8 cellular contexts compared by ENCODE assay signal in genomic region chr17:15683824-15684478, GRCh38. TPM values are rescaled to one million over a fixed set of nuclear protein-coding genes. Genes with fewer than 3 reads are reported as not detected.
DNase-seq lines count a peak whose midpoint lies in the region; ATAC-seq and TF ChIP-seq lines count a peak whose summit lies in the region.
"Not testable (repeated sequence)": the region's sequence is repeated elsewhere in the genome, so short reads cannot be mapped to it uniquely, and the experiment has no call there.

TSS of gene TRIM16 (minus strand) at chr17:15684311. CDS start at chr17:15651609, 32,702 bp downstream.

- H3K18ac ChIP-seq in neuronal stem cell (ENCODE audit: low read length): peak within 1 kb of the TSS; percentile 76

- H3K23ac ChIP-seq in neuronal stem cell (ENCODE audit: low read depth, low read length, poor library complexity): not testable (repeated sequence)

- H3K36me3 Mint-ChIP-seq in activated naive CD4-positive, alpha-beta T cell treated with anti-CD3 and anti-CD28 coated beads, Interleukin-2, amount 10 ng/mL, durations not matched to agents 7 days and 5 days: not testable (repeated sequence)

- not testable (repeated sequence) for H2BK120ac ChIP-seq in neuronal stem cell (ENCODE audit: low read depth, low read length)

- no CpG with 5 or more reads among the region's 35 CpGs for WGBS in neuronal stem cell (ENCODE audit: extremely low coverage in 2 of 2, insufficient read length in 2 of 2, insufficient replicate concordance in 1 of 2), 2 donors
- 0 to 2% (median 1%) methylated on average over 29 to 35 of the region's 35 CpGs for WGBS in stomach, 5 donors

- CTCF ChIA-PET in HCT116 (lab: Charles Lee); activated naive CD4-positive, alpha-beta T cell treated with anti-CD3 and anti-CD28 coated beads, Interleukin-2, amount 10 ng/mL, durations not matched to agents 7 days and 5 days (lab: Charles Lee): not testable (repeated sequence)

- RAD21 ChIA-PET in HCT116 (lab: Charles Lee; ENCODE audit: low non-redundant PET in 1 of 2, low total read pairs in 2 of 2, uncharacterized antibody in 2 of 2, unreplicated experiment in 2 of 2): not testable (repeated sequence)

- intact Hi-C loops in HCT116 (cut with micrococcal nuclease); stomach (cut with DNase I; ENCODE audit: low total_unique reads): not testable (repeated sequence)

- H3K27ac ChIP-seq in HCT116 (ENCODE audit: low read depth, low read length) (peak within 1 kb of the TSS; percentile 11; the same call in 1 of the 2 replicates), stomach (peak within 1 kb of the TSS; percentile 44 to 75 (median 48))
- H3K27ac ChIP-seq in neuronal stem cell (replicated peaks; ENCODE audit: low read length): not testable (repeated sequence)

- not testable (repeated sequence) for H2BK15ac ChIP-seq in neuronal stem cell (ENCODE audit: low read length)

- TF ChIP-seq EP300 in stomach (IDR thresholded peaks at IDR 0.05): not testable (repeated sequence)

- not testable (repeated sequence) for H3K9me3 Mint-ChIP-seq in activated naive CD4-positive, alpha-beta T cell treated with anti-CD3 and anti-CD28 coated beads, Interleukin-2, amount 10 ng/mL, durations not matched to agents 7 days and 5 days

- H2BK12ac ChIP-seq in neuronal stem cell (ENCODE audit: low read length): not testable (repeated sequence)

- not testable (repeated sequence) for H3K36me3 ChIP-seq in HCT116 (ENCODE audit: control insufficient read depth in 1 of 2, insufficient read depth in 2 of 2, low read length in 2 of 2); MG63; neuronal stem cell (replicated peaks in 1 of 2; ENCODE audit: control insufficient read depth in 2 of 2, insufficient read depth in 2 of 2, low read length in 2 of 2); stomach

- not testable (repeated sequence) for H3K9me3 ChIP-seq in HCT116 (ENCODE audit: control insufficient read depth in 1 of 2, insufficient read depth in 1 of 2, low read depth in 1 of 2, low read length in 2 of 2); MG63; neuronal stem cell (replicated peaks in 1 of 2; ENCODE audit: control insufficient read depth in 2 of 2, insufficient read depth in 1 of 2, low read depth in 1 of 2, low read length in 2 of 2); stomach

- H3K4ac ChIP-seq in neuronal stem cell (ENCODE audit: low read length): not testable (repeated sequence)

- not testable (repeated sequence) for H4K91ac ChIP-seq in neuronal stem cell (ENCODE audit: low read depth, low read length, poor library complexity)

- H2AK5ac ChIP-seq in neuronal stem cell (ENCODE audit: low read depth, low read length): not testable (repeated sequence)

- H4K8ac ChIP-seq in neuronal stem cell (ENCODE audit: low read depth, low read length): peak within 1 kb of the TSS; percentile 99

- BruUV-seq in HCT116 (replicated peaks; lab: Mats Ljungman, UMichigan): TSS peak; percentile 85

- peak within 1 kb of the TSS; percentile 94 for H2AFZ ChIP-seq in HCT116 (ENCODE audit: low read depth, low read length, poor library complexity, severe bottlenecking)
- peak within 1 kb of the TSS; percentile 79 for H2AFZ ChIP-seq in neuronal stem cell (ENCODE audit: low read length)

- not testable (repeated sequence) for TF ChIP-seq CTCF in HCT116 (IDR thresholded peaks at IDR 0.05 in 2 of 3, conservative IDR thresholded peaks at IDR 0.05 in 1 of 3; ENCODE audit: borderline replicate concordance in 1 of 3, insufficient read depth in 1 of 3, low read depth in 2 of 3, low read length in 2 of 3)
- TF ChIP-seq CTCF in stomach (IDR thresholded peaks at IDR 0.05): peak in 1 of 7 experiments; percentile 31

- not testable (repeated sequence) for H4K20me1 ChIP-seq in HCT116 (ENCODE audit: insufficient read depth)

- peaks cover 22% of the 10 kb centered on the region for H3K4me1 Mint-ChIP-seq in activated naive CD4-positive, alpha-beta T cell treated with anti-CD3 and anti-CD28 coated beads, Interleukin-2, amount 10 ng/mL, durations not matched to agents 7 days and 5 days

- H2BK5ac ChIP-seq in neuronal stem cell (ENCODE audit: low read length): not testable (repeated sequence)

- POLR2A ChIA-PET in HCT116 (lab: Charles Lee): not testable (repeated sequence)

- not testable (repeated sequence) for H3K79me1 ChIP-seq in neuronal stem cell (ENCODE audit: low read depth, low read length)

- DNase-seq in GM03348 (ENCODE audit: low spot score) (peak; percentile 73), MG63 (peak; percentile 59), germinal center (ENCODE audit: low spot score) (peak; percentile 50), neuronal stem cell (ENCODE audit: low spot score) (peak; percentile 20), stomach (peak; percentile 80)
- not testable (repeated sequence) for DNase-seq in HCT116 (ENCODE audit: low read depth, low spot score)
- peak; percentile 90 for DNase-seq in activated naive CD4-positive, alpha-beta T cell treated with anti-CD3 and anti-CD28 coated beads, Interleukin-2, amount 10 ng/mL, durations not matched to agents 7 days and 5 days

- H3K27me3 ChIP-seq in HCT116 (ENCODE audit: insufficient read depth, low read length); MG63; neuronal stem cell (ENCODE audit: control insufficient read depth in 3 of 3, insufficient read depth in 3 of 3, low read depth in 1 of 3, low read length in 3 of 3); stomach: not testable (repeated sequence)

- not testable (repeated sequence) for TF ChIP-seq RAD21 in HCT116 (IDR thresholded peaks at IDR 0.05; ENCODE audit: low read depth)

- H3K14ac ChIP-seq in neuronal stem cell (ENCODE audit: low read length): not testable (repeated sequence)

- not testable (repeated sequence) for H3K27me3 Mint-ChIP-seq in activated naive CD4-positive, alpha-beta T cell treated with anti-CD3 and anti-CD28 coated beads, Interleukin-2, amount 10 ng/mL, durations not matched to agents 7 days and 5 days

- not testable (repeated sequence) for H3K9me2 ChIP-seq in HCT116 (ENCODE audit: insufficient read depth)

- H3K27ac Mint-ChIP-seq in activated naive CD4-positive, alpha-beta T cell treated with anti-CD3 and anti-CD28 coated beads, Interleukin-2, amount 10 ng/mL, durations not matched to agents 7 days and 5 days: peak within 1 kb of the TSS; percentile 85

- H3K4me3 ChIP-seq in HCT116 (replicated peaks in 1 of 2; ENCODE audit: low read depth in 1 of 2, low read length in 2 of 2): peak within 1 kb of the TSS; percentile 60 to 75
- peak within 1 kb of the TSS; percentile 66 for H3K4me3 ChIP-seq in MG63
- peak within 1 kb of the TSS; percentile 56 to 85 for H3K4me3 ChIP-seq in neuronal stem cell (ENCODE audit: low read length in 2 of 2)
- peak within 1 kb of the TSS; percentile 49 to 69 (median 54) for H3K4me3 ChIP-seq in stomach

- TF ChIP-seq POLR2A in HCT116 (IDR thresholded peaks at IDR 0.05; ENCODE audit: borderline replicate concordance, extremely low read depth, insufficient read depth, insufficient read length); stomach (IDR thresholded peaks at IDR 0.05): not testable (repeated sequence)

- H3K4me1 ChIP-seq in HCT116 (ENCODE audit: control insufficient read depth in 1 of 2, insufficient read depth in 2 of 2, low read length in 2 of 2); neuronal stem cell (ENCODE audit: control insufficient read depth in 2 of 2, insufficient read depth in 1 of 2, low read depth in 1 of 2, low read length in 2 of 2): not testable (repeated sequence)
- peaks cover 0 to 11% (median 9%) of the 10 kb centered on the region in 4 donors for H3K4me1 ChIP-seq in stomach

- H3K79me2 ChIP-seq in HCT116 (ENCODE audit: insufficient read depth, low read length): not testable (repeated sequence)

- peak; percentile 94 for ATAC-seq in HCT116
- peak; percentile 97 for ATAC-seq in SK-N-SH treated with all-trans-retinoic acid at 6 μM for 48 hours

- H3K9ac ChIP-seq in HCT116 (ENCODE audit: low read length): peak within 1 kb of the TSS; percentile 76
- peak within 1 kb of the TSS; percentile 60 for H3K9ac ChIP-seq in neuronal stem cell (ENCODE audit: low read depth, low read length, poor library complexity)

- H3K4me2 ChIP-seq in HCT116 (ENCODE audit: low read length) (peak within 1 kb of the TSS; percentile 82), neuronal stem cell (ENCODE audit: insufficient read depth, low read length, poor library complexity, severe bottlenecking) (peak within 1 kb of the TSS; percentile 67)

- peak within 1 kb of the TSS; percentile 87 for H3K4me3 Mint-ChIP-seq in activated naive CD4-positive, alpha-beta T cell treated with anti-CD3 and anti-CD28 coated beads, Interleukin-2, amount 10 ng/mL, durations not matched to agents 7 days and 5 days

TF ChIP-seq in HCT116, 20 proteins besides CTCF, POLR2A, EP300 and RAD21:
- TF ChIP-seq MAX (IDR thresholded peaks at IDR 0.05) (0 out of 2 replicates have a peak, but pooled peaks have one; percentile 32), POLR2AphosphoS5 (IDR thresholded peaks at IDR 0.05; ENCODE audit: low read depth, low read length) (peak; percentile 70), YY1 (IDR thresholded peaks at IDR 0.05; ENCODE audit: extremely low read depth, insufficient replicate concordance, low read depth, low read length) (peak; percentile 10)

RNA-seq across cellular contexts. Expression of gene TRIM16, which starts in this region (rescaled TPM):
- 33.8 TPM for total RNA-seq in HCT116 (2021; ENCODE audit: unreplicated experiment)
- polyA plus RNA-seq in HCT116 (2012): 27.9 and 32.4 TPM in 2 replicates
- total RNA-seq in MG63 (2014; rRNA removed; shearing (Covaris generic); ENCODE audit: low replicate concordance): 13.3 and 32.4 TPM in 2 replicates
- polyA plus RNA-seq in neuronal stem cell (2013, experiment 1 of 2): 27.0 TPM
- 25.9 TPM for polyA plus RNA-seq in neuronal stem cell (2013, experiment 2 of 2)
- total RNA-seq in stomach: 10 to 100 TPM in 4 of 5 donors, 1 to 10 TPM in 1; 1.2 to 82.9 (median 46.3) TPM
- polyA plus RNA-seq in stomach: 10 to 100 TPM; 19.4 to 70.9 (median 24.5) TPM
